9 cellular contexts compared by ENCODE assay signal in genomic region chr9:106892632-106893031, GRCh38. TPM values are rescaled to one million over a fixed set of nuclear protein-coding genes. Genes with fewer than 3 reads are reported as not detected.
DNase-seq lines count a peak whose midpoint lies in the region; ATAC-seq and TF ChIP-seq lines count a peak whose summit lies in the region.
"Had no signal": no experiment of that assay in that cellular context is flagged by ENCODE, and none has a peak within 500 bp of the region (broad histone marks: within the 10 kb centered on the region; RNA-seq: fewer than 3 reads in every experiment).

No MANE protein-coding gene starts in this region.

- H3K36me3 ChIP-seq in HUES48 (ENCODE audit: control insufficient read depth, insufficient read depth, low read length): peaks cover 9% of the 10 kb centered on the region; the same call in 1 of the 2 replicates

- H3K36me3 Mint-ChIP-seq in type B pancreatic cell: peaks cover 62% of the 10 kb centered on the region
- no peaks in the 10 kb centered on the region for H3K36me3 Mint-ChIP-seq in activated CD8-positive, alpha-beta memory T cell treated with anti-CD3 and anti-CD28 coated beads, Interleukin-2, amount 10 ng/mL, durations not matched to agents 7 days and 5 days

- H3K9ac ChIP-seq in HUES48 (ENCODE audit: low read depth, low read length): peak overlapping the region; percentile 20; the same call in 1 of the 2 replicates

- H3K4me3 Mint-ChIP-seq in type B pancreatic cell: peak overlapping the region; percentile 67
- no peak overlapping the region for H3K4me3 Mint-ChIP-seq in activated CD8-positive, alpha-beta memory T cell treated with anti-CD3 and anti-CD28 coated beads, Interleukin-2, amount 10 ng/mL, durations not matched to agents 7 days and 5 days
- H3K4me3 Mint-ChIP-seq: activated T-helper 17 cell treated with anti-CD3 and anti-CD28 coated beads, Interleukin-2, amount 50 U/mL, for 72 hours had no signal

- ATAC-seq in activated CD8-positive, alpha-beta memory T cell treated with anti-CD3 and anti-CD28 coated beads, Interleukin-2, amount 10 ng/mL, durations not matched to agents 7 days and 5 days: no peak
- ATAC-seq in HG03175 (IDR thresholded peaks at IDR 0.05; ENCODE audit: unreplicated experiment): no peak
- ATAC-seq: activated T-helper 17 cell treated with anti-CD3 and anti-CD28 coated beads, Interleukin-2, amount 50 U/mL, for 72 hours had no signal

- H3K4me1 ChIP-seq in HUES48 (ENCODE audit: control insufficient read depth, insufficient read depth, low read length): peaks cover 69% of the 10 kb centered on the region

- H3K9me3 ChIP-seq in HUES48 (ENCODE audit: control insufficient read depth, insufficient read depth, low read length): no peaks in the 10 kb centered on the region

- DNase-seq in cardiac fibroblast (ENCODE audit: low read depth in 2 of 2) (peak; percentile 95 to 99), kidney glomerular epithelial cell (lab: John Stamatoyannopoulos, UW) (peak; percentile 96), type B pancreatic cell (ENCODE audit: extremely low spot score, unreplicated experiment) (no peak), NCI-H2029 (lab: John Stamatoyannopoulos, UW) (no peak)
- no peak for DNase-seq in activated CD8-positive, alpha-beta memory T cell treated with anti-CD3 and anti-CD28 coated beads, Interleukin-2, amount 10 ng/mL, durations not matched to agents 7 days and 5 days
- DNase-seq in stimulated activated CD4-positive, alpha-beta T cell treated with anti-CD3 and anti-CD28 coated beads, Interleukin-15, amount 100 ng/mL, for 24 hours: no peak

- H3K27me3 Mint-ChIP-seq in type B pancreatic cell: no peaks in the 10 kb centered on the region
- H3K27me3 Mint-ChIP-seq in activated CD8-positive, alpha-beta memory T cell treated with anti-CD3 and anti-CD28 coated beads, Interleukin-2, amount 10 ng/mL, durations not matched to agents 7 days and 5 days: no peaks in the 10 kb centered on the region
- H3K27me3 Mint-ChIP-seq: activated T-helper 17 cell treated with anti-CD3 and anti-CD28 coated beads, Interleukin-2, amount 50 U/mL, for 72 hours had no signal

- no peaks in the 10 kb centered on the region for H3K27me3 ChIP-seq in HUES48 (ENCODE audit: control insufficient read depth, insufficient read depth, low read length)

- peaks cover 60% of the 10 kb centered on the region for H3K4me1 Mint-ChIP-seq in type B pancreatic cell (ENCODE audit: unreplicated experiment)
- H3K4me1 Mint-ChIP-seq in activated CD8-positive, alpha-beta memory T cell treated with anti-CD3 and anti-CD28 coated beads, Interleukin-2, amount 10 ng/mL, durations not matched to agents 7 days and 5 days: no peaks in the 10 kb centered on the region
- H3K4me1 Mint-ChIP-seq: activated T-helper 17 cell treated with anti-CD3 and anti-CD28 coated beads, Interleukin-2, amount 50 U/mL, for 72 hours had no signal

- H3K9me3 Mint-ChIP-seq in type B pancreatic cell: peaks cover 1% of the 10 kb centered on the region
- peaks cover 4% of the 10 kb centered on the region for H3K9me3 Mint-ChIP-seq in activated CD8-positive, alpha-beta memory T cell treated with anti-CD3 and anti-CD28 coated beads, Interleukin-2, amount 10 ng/mL, durations not matched to agents 7 days and 5 days (ENCODE audit: low read depth)

- H3K27ac ChIP-seq in HUES48 (ENCODE audit: low read depth, low read length): peak overlapping the region; percentile 91

- H3K27ac Mint-ChIP-seq in type B pancreatic cell: peak overlapping the region; percentile 92
- H3K27ac Mint-ChIP-seq in activated CD8-positive, alpha-beta memory T cell treated with anti-CD3 and anti-CD28 coated beads, Interleukin-2, amount 10 ng/mL, durations not matched to agents 7 days and 5 days: no peak overlapping the region
- H3K27ac Mint-ChIP-seq: activated T-helper 17 cell treated with anti-CD3 and anti-CD28 coated beads, Interleukin-2, amount 50 U/mL, for 72 hours had no signal

- TF ChIP-seq CTCF in cardiac fibroblast (IDR thresholded peaks at IDR 0.05; ENCODE audit: low read depth, low read length) (no peak), type B pancreatic cell (conservative IDR thresholded peaks at IDR 0.05) (no peak)

- H3K4me3 ChIP-seq in HUES48 (ENCODE audit: low read depth, low read length) (peak overlapping the region; percentile 37; the same call in 1 of the 2 replicates), cardiac fibroblast (replicated peaks in 1 of 2; ENCODE audit: low read depth in 2 of 2, low read length in 2 of 2) (no peak overlapping the region)

- CTCF ChIA-PET in activated CD8-positive, alpha-beta memory T cell treated with anti-CD3 and anti-CD28 coated beads, Interleukin-2, amount 10 ng/mL, durations not matched to agents 7 days and 5 days (lab: Charles Lee): no interaction called here

RNA-seq across cellular contexts. Expression of gene ZNF462, which starts 29.7 kb away (rescaled TPM):
- total RNA-seq in type B pancreatic cell (ENCODE audit: low replicate concordance): 124 and 129 TPM in 2 replicates
- under 1 TPM; 0.18 to 0.26 TPM for total RNA-seq in activated CD8-positive, alpha-beta memory T cell treated with anti-CD3 and anti-CD28 coated beads, Interleukin-2, amount 10 ng/mL, durations not matched to agents 7 days and 5 days

Comparison
In these comparisons a context has a peak if more than half of its experiments do, and no peak if none do; other contexts are left out.
1. DNase-seq: peak in cardiac fibroblast (2 of 2) and kidney glomerular epithelial cell (single experiment); none in type B pancreatic cell (single experiment), NCI-H2029 (single experiment), activated CD8-positive, alpha-beta memory T cell treated with anti-CD3 and anti-CD28 coated beads, Interleukin-2, amount 10 ng/mL, durations not matched to agents 7 days and 5 days (single experiment) and stimulated activated CD4-positive, alpha-beta T cell treated with anti-CD3 and anti-CD28 coated beads, Interleukin-15, amount 100 ng/mL, for 24 hours (single experiment).
2. RNA of gene ZNF462, which starts 29.7 kb away (total RNA-seq): 124 to 129 TPM in type B pancreatic cell; 0.18 to 0.26 TPM in activated CD8-positive, alpha-beta memory T cell treated with anti-CD3 and anti-CD28 coated beads, Interleukin-2, amount 10 ng/mL, durations not matched to agents 7 days and 5 days; every median in the first group is over 10 times any median in the second.